16 cellular contexts compared by ENCODE assay signal in the genomic region with DNA sequence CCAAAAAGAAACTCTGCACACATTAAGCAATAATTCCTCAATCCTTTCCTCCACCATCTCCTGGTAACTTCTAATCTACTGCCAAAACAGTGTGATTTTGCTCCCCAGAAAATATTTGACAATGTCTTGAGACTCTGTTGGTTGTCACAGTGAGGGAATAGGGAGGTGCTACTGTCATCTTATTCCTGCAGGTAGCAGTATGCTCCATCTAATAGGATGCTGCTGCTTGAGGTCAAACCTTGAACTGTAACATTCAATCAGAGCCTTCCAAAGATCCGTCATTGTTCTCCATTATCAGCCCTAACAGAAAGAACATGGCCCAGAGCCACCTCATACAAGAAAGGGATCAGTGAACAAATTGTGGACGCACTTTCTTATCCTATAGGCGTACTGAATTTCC.
A peak's percentile ranks its signal among the peaks of the same experiment; 100 is the strongest.
DNase-seq lines count a peak whose midpoint lies in the region; TF ChIP-seq lines count a peak whose summit lies in the region.
"Had no signal": no experiment of that assay in that cellular context is flagged by ENCODE, and none has a peak within 500 bp of the region (broad histone marks: within the 10 kb centered on the region; RNA-seq: fewer than 3 reads in every experiment).

No MANE protein-coding gene starts in this region.

- H3K36me3 ChIP-seq in endodermal cell (ENCODE audit: control insufficient read depth, insufficient read depth, low read length) (no peaks in the 10 kb centered on the region), testis (ENCODE audit: low read depth, missing control alignments) (no peaks in the 10 kb centered on the region)
- H3K36me3 ChIP-seq: BE2C had no signal

- no peak for TF ChIP-seq POLR2A in testis (IDR thresholded peaks at IDR 0.05)

- no peak overlapping the region for H3K27ac Mint-ChIP-seq in endodermal cell
- H3K27ac Mint-ChIP-seq: CD4-positive, alpha-beta memory T cell; HFFc6 had no signal

- no peaks in the 10 kb centered on the region for H3K27me3 Mint-ChIP-seq in endodermal cell (ENCODE audit: insufficient read depth)
- H3K27me3 Mint-ChIP-seq: CD4-positive, alpha-beta memory T cell had no signal

- H3K4me1 Mint-ChIP-seq in endodermal cell, result peaks cover 17% of the 10 kb centered on the region
- H3K4me1 Mint-ChIP-seq: CD4-positive, alpha-beta memory T cell had no signal

- no peak overlapping the region for H3K4me3 Mint-ChIP-seq in endodermal cell
- H3K4me3 Mint-ChIP-seq: CD4-positive, alpha-beta memory T cell; HFFc6 had no signal

- H3K9me3 Mint-ChIP-seq in endodermal cell, result no peaks in the 10 kb centered on the region

- H3K4me3 ChIP-seq in endodermal cell (ENCODE audit: low read length), result no peak overlapping the region
- H3K4me3 ChIP-seq in testis, result no peak overlapping the region
- H3K4me3 ChIP-seq: GM23248, K562 had no signal

- H3K27me3 ChIP-seq in endodermal cell (ENCODE audit: control insufficient read depth, insufficient read depth, low read length, poor library complexity, severe bottlenecking), result no peaks in the 10 kb centered on the region
- no peaks in the 10 kb centered on the region for H3K27me3 ChIP-seq in testis
- H3K27me3 ChIP-seq: BE2C had no signal

- H3K9me3 ChIP-seq in endodermal cell (ENCODE audit: control insufficient read depth, low read length) (peaks cover 15% of the 10 kb centered on the region), testis (no peaks in the 10 kb centered on the region)
- H3K9me3 ChIP-seq: BE2C had no signal

- H3K27ac ChIP-seq in VCaP (no peak overlapping the region), endodermal cell (ENCODE audit: low read depth, low read length) (no peak overlapping the region), testis (no peak overlapping the region)
- H3K27ac ChIP-seq: C4-2B, GM23248, HL-60 had no signal

- H3K9ac ChIP-seq in endodermal cell (ENCODE audit: extremely low read depth, low read length, poor library complexity, severe bottlenecking), result no peak overlapping the region
- H3K9ac ChIP-seq: GM23248 had no signal

- DNase-seq in NCI-H748 (lab: John Stamatoyannopoulos, UW; ENCODE audit: unreplicated experiment), result peak; percentile 19
- no peak for DNase-seq in NCI-H748 treated with DMSO at 0.1 percent for 48 hours (lab: John Stamatoyannopoulos, UW)
- DNase-seq in endodermal cell, result no peak
- DNase-seq in testis, result no peak
- no peak for DNase-seq in NCI-H446 treated with DMSO at 0.1 percent for 48 hours (lab: John Stamatoyannopoulos, UW)
- DNase-seq in iPS-NIHi7 (ENCODE audit: extremely low spot score), result no peak
- DNase-seq: BE2C; CD4-positive, alpha-beta memory T cell; DMS79; GM23248; HCEC 1CT; HFFc6 had no signal

- intact Hi-C loops in testis (cut with DNase I; ENCODE audit: low total_unique reads), result no loop called here

- TF ChIP-seq CTCF in VCaP (conservative IDR thresholded peaks at IDR 0.05) (0 out of 2 replicates have a peak, but pooled peaks have one; percentile 8), endodermal cell (conservative IDR thresholded peaks at IDR 0.05) (peak; percentile 73), testis (IDR thresholded peaks at IDR 0.05) (no peak)

- no peaks in the 10 kb centered on the region for H3K36me3 Mint-ChIP-seq in endodermal cell (ENCODE audit: low read depth)
- H3K36me3 Mint-ChIP-seq: CD4-positive, alpha-beta memory T cell had no signal

- no peaks in the 10 kb centered on the region for H3K4me1 ChIP-seq in endodermal cell (ENCODE audit: control insufficient read depth, insufficient read depth, low read length)
- H3K4me1 ChIP-seq in testis, result no peaks in the 10 kb centered on the region
- H3K4me1 ChIP-seq: BE2C had no signal

- 75 to 76% methylated on average over 3 of the region's 3 CpGs for WGBS in endodermal cell (ENCODE audit: insufficient coverage in 1 of 2, insufficient read length in 1 of 2), 2 experiments
- 58 to 70% methylated on average over 3 of the region's 3 CpGs for WGBS in testis, 2 donors

Comparison
In these comparisons a context has a peak if more than half of its experiments do, and no peak if none do; other contexts are left out.
1. CTCF ChIP-seq: peak in VCaP (single experiment) and endodermal cell (single experiment); none in testis (0 of 3).